In the genomic region with DNA sequence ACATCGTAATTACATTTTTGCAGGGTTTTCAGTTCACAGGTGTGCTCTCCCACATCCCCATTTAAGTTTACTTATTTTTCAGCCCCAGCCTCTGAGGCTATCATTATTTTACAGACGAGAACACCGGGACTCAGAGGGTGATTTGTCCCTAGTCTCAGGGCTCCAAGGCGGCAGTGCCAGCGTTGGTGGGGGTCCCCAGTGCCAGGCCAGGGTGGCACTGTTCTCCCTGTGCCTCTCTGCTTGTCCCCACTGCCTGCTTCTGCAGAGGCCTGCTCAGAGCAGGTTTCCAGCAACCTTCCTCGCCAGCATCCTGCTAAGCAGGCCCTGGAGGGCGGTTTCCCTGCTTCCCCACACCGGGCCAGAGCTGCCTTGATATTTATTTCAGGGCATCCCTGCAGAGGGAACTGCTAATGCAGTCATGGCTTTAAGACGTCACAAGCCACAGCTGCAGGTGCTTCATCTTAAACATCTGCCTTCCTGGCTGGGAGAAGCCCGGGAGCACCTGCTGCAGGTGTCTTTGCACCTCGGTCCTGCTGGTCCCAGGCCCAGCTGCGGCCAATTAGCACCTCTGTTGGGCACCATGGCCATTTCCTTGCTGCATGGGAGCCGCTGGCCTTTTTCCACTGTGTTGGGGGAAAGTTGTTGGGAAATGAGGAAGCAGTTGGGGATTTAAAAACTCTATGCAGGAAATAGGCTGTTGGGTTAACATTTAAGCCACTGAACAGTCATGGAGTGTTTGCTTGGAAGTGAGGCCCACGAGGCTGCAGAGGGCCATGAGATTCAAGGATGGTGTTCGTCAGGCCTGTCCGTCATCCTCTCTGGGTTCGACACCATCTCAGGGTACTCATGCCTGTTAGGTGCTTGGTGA, we compare ENCODE assay signal across 1 cellular context.
TF ChIP-seq lines count a peak whose summit lies in the region.

No MANE protein-coding gene starts in this region.

TF ChIP-seq in HepG2, 621 proteins besides CTCF, POLR2A, EP300 and RAD21 (continued from another document and continues in another):
- TF ChIP-seq, protein P1, sequence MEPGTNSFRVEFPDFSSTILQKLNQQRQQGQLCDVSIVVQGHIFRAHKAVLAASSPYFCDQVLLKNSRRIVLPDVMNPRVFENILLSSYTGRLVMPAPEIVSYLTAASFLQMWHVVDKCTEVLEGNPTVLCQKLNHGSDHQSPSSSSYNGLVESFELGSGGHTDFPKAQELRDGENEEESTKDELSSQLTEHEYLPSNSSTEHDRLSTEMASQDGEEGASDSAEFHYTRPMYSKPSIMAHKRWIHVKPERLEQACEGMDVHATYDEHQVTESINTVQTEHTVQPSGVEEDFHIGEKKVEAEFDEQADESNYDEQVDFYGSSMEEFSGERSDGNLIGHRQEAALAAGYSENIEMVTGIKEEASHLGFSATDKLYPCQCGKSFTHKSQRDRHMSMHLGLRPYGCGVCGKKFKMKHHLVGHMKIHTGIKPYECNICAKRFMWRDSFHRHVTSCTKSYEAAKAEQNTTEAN (CRISPR knock-in tag; conservative IDR thresholded peaks at IDR 0.05): peak; percentile 50; the same call in 1 of the 2 replicates
- TF ChIP-seq TBX2 (CRISPR knock-in tag; IDR thresholded peaks at IDR 0.05; ENCODE audit: borderline replicate concordance) (peak; percentile 65; the same call in 1 of the 2 replicates), HMG20B (CRISPR knock-in tag; conservative IDR thresholded peaks at IDR 0.05) (no peak), KAT2B (IDR thresholded peaks at IDR 0.05; ENCODE audit: borderline replicate concordance, low read depth, low read length) (no peak), HMG20A (CRISPR knock-in tag; IDR thresholded peaks at IDR 0.05; ENCODE audit: borderline replicate concordance) (peak; percentile 43; the same call in 1 of the 2 replicates), ZNF652 (CRISPR knock-in tag; IDR thresholded peaks at IDR 0.05; ENCODE audit: borderline replicate concordance, low read depth) (peak; percentile 41; the same call in 1 of the 2 replicates), IRF2 (CRISPR knock-in tag; IDR thresholded peaks at IDR 0.05) (0 out of 2 replicates have a peak, but pooled peaks have one; percentile 22), NFKBIZ (CRISPR knock-in tag; IDR thresholded peaks at IDR 0.05) (no peak), ATAD3A (CRISPR knock-in tag; IDR thresholded peaks at IDR 0.05) (no peak), HNF4G (IDR thresholded peaks at IDR 0.05; ENCODE audit: borderline replicate concordance, low read depth, low read length) (no peak), HNF4G (CRISPR knock-in tag; IDR thresholded peaks at IDR 0.05; ENCODE audit: borderline replicate concordance, low read depth) (0 out of 2 replicates have a peak, but pooled peaks have one; percentile 60), ZNF577 (CRISPR knock-in tag; IDR thresholded peaks at IDR 0.05; ENCODE audit: borderline replicate concordance, low read depth) (no peak), FOXO1 (CRISPR knock-in tag; IDR thresholded peaks at IDR 0.05) (no peak; the same call in 1 of the 2 replicates), ATF2 (CRISPR knock-in tag; IDR thresholded peaks at IDR 0.05) (no peak), KLF6 (CRISPR knock-in tag; IDR thresholded peaks at IDR 0.05) (no peak), ZNF563 (CRISPR knock-in tag; IDR thresholded peaks at IDR 0.05) (no peak), MEF2D (CRISPR knock-in tag; IDR thresholded peaks at IDR 0.05) (peak; percentile 61; the same call in 1 of the 2 replicates), MXD1 (CRISPR knock-in tag; IDR thresholded peaks at IDR 0.05) (0 out of 2 replicates have a peak, but pooled peaks have one; percentile 35), NPAS2 (CRISPR knock-in tag; IDR thresholded peaks at IDR 0.05; ENCODE audit: borderline replicate concordance) (peak; percentile 92), SIX4 (CRISPR knock-in tag; IDR thresholded peaks at IDR 0.05) (no peak), ZFP90 (CRISPR knock-in tag; IDR thresholded peaks at IDR 0.05; ENCODE audit: borderline replicate concordance) (peak; percentile 75), CBX2 (IDR thresholded peaks at IDR 0.05; ENCODE audit: low read depth, low read length) (no peak), CBX2 (CRISPR knock-in tag; IDR thresholded peaks at IDR 0.05; ENCODE audit: low read depth) (no peak), ZNF883 (CRISPR knock-in tag; IDR thresholded peaks at IDR 0.05; ENCODE audit: not compliant biosample characterization) (no peak), PLRG1 (conservative IDR thresholded peaks at IDR 0.05) (no peak), ZNF777 (CRISPR knock-in tag; IDR thresholded peaks at IDR 0.05) (peak; percentile 28; the same call in 1 of the 2 replicates), GABPA (IDR thresholded peaks at IDR 0.05; ENCODE audit: low read depth, low read length) (no peak), GABPA (CRISPR knock-in tag; IDR thresholded peaks at IDR 0.05; ENCODE audit: low read depth) (0 out of 2 replicates have a peak, but pooled peaks have one; percentile 43), ARNTL (CRISPR knock-in tag; IDR thresholded peaks at IDR 0.05) (no peak; the same call in 1 of the 2 replicates), SIX1 (CRISPR knock-in tag; IDR thresholded peaks at IDR 0.05; ENCODE audit: borderline replicate concordance) (no peak), ZNF737 (CRISPR knock-in tag; IDR thresholded peaks at IDR 0.05; ENCODE audit: borderline replicate concordance) (0 out of 2 replicates have a peak, but pooled peaks have one; percentile 50), SUZ12 (IDR thresholded peaks at IDR 0.05; ENCODE audit: low read depth, low read length) (no peak), MIXL1 (CRISPR knock-in tag; IDR thresholded peaks at IDR 0.05) (peak; percentile 67; the same call in 1 of the 2 replicates), ZNF569 (CRISPR knock-in tag; IDR thresholded peaks at IDR 0.05; ENCODE audit: borderline replicate concordance) (no peak), MLLT10 (CRISPR knock-in tag; IDR thresholded peaks at IDR 0.05) (no peak)
- TF ChIP-seq, protein P2, sequence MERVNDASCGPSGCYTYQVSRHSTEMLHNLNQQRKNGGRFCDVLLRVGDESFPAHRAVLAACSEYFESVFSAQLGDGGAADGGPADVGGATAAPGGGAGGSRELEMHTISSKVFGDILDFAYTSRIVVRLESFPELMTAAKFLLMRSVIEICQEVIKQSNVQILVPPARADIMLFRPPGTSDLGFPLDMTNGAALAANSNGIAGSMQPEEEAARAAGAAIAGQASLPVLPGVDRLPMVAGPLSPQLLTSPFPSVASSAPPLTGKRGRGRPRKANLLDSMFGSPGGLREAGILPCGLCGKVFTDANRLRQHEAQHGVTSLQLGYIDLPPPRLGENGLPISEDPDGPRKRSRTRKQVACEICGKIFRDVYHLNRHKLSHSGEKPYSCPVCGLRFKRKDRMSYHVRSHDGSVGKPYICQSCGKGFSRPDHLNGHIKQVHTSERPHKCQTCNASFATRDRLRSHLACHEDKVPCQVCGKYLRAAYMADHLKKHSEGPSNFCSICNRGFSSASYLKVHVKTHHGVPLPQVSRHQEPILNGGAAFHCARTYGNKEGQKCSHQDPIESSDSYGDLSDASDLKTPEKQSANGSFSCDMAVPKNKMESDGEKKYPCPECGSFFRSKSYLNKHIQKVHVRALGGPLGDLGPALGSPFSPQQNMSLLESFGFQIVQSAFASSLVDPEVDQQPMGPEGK (CRISPR knock-in tag; IDR thresholded peaks at IDR 0.05): peak; percentile 27; the same call in 1 of the 2 replicates
- TF ChIP-seq, protein P3, sequence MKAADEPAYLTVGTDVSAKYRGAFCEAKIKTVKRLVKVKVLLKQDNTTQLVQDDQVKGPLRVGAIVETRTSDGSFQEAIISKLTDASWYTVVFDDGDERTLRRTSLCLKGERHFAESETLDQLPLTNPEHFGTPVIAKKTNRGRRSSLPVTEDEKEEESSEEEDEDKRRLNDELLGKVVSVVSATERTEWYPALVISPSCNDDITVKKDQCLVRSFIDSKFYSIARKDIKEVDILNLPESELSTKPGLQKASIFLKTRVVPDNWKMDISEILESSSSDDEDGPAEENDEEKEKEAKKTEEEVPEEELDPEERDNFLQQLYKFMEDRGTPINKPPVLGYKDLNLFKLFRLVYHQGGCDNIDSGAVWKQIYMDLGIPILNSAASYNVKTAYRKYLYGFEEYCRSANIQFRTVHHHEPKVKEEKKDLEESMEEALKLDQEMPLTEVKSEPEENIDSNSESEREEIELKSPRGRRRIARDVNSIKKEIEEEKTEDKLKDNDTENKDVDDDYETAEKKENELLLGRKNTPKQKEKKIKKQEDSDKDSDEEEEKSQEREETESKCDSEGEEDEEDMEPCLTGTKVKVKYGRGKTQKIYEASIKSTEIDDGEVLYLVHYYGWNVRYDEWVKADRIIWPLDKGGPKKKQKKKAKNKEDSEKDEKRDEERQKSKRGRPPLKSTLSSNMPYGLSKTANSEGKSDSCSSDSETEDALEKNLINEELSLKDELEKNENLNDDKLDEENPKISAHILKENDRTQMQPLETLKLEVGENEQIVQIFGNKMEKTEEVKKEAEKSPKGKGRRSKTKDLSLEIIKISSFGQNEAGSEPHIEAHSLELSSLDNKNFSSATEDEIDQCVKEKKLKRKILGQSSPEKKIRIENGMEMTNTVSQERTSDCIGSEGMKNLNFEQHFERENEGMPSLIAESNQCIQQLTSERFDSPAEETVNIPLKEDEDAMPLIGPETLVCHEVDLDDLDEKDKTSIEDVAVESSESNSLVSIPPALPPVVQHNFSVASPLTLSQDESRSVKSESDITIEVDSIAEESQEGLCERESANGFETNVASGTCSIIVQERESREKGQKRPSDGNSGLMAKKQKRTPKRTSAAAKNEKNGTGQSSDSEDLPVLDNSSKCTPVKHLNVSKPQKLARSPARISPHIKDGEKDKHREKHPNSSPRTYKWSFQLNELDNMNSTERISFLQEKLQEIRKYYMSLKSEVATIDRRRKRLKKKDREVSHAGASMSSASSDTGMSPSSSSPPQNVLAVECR (CRISPR knock-in tag; IDR thresholded peaks at IDR 0.05; ENCODE audit: borderline replicate concordance): peak; percentile 58; the same call in 1 of the 2 replicates
- TF ChIP-seq, protein P4, sequence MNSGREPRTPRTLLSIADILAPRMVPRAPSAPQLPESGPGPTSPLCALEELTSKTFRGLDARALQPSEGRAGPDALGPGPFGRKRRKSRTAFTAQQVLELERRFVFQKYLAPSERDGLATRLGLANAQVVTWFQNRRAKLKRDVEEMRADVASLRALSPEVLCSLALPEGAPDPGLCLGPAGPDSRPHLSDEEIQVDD (CRISPR knock-in tag; IDR thresholded peaks at IDR 0.05; ENCODE audit: borderline replicate concordance): no peak
- TF ChIP-seq, protein P5, sequence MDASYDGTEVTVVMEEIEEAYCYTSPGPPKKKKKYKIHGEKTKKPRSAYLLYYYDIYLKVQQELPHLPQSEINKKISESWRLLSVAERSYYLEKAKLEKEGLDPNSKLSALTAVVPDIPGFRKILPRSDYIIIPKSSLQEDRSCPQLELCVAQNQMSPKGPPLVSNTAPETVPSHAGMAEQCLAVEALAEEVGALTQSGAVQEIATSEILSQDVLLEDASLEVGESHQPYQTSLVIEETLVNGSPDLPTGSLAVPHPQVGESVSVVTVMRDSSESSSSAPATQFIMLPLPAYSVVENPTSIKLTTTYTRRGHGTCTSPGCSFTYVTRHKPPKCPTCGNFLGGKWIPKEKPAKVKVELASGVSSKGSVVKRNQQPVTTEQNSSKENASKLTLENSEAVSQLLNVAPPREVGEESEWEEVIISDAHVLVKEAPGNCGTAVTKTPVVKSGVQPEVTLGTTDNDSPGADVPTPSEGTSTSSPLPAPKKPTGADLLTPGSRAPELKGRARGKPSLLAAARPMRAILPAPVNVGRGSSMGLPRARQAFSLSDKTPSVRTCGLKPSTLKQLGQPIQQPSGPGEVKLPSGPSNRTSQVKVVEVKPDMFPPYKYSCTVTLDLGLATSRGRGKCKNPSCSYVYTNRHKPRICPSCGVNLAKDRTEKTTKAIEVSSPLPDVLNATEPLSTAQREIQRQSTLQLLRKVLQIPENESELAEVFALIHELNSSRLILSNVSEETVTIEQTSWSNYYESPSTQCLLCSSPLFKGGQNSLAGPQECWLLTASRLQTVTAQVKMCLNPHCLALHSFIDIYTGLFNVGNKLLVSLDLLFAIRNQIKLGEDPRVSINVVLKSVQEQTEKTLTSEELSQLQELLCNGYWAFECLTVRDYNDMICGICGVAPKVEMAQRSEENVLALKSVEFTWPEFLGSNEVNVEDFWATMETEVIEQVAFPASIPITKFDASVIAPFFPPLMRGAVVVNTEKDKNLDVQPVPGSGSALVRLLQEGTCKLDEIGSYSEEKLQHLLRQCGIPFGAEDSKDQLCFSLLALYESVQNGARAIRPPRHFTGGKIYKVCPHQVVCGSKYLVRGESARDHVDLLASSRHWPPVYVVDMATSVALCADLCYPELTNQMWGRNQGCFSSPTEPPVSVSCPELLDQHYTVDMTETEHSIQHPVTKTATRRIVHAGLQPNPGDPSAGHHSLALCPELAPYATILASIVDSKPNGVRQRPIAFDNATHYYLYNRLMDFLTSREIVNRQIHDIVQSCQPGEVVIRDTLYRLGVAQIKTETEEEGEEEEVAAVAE (CRISPR knock-in tag; IDR thresholded peaks at IDR 0.05; ENCODE audit: borderline replicate concordance): no peak
- TF ChIP-seq, protein P6, sequence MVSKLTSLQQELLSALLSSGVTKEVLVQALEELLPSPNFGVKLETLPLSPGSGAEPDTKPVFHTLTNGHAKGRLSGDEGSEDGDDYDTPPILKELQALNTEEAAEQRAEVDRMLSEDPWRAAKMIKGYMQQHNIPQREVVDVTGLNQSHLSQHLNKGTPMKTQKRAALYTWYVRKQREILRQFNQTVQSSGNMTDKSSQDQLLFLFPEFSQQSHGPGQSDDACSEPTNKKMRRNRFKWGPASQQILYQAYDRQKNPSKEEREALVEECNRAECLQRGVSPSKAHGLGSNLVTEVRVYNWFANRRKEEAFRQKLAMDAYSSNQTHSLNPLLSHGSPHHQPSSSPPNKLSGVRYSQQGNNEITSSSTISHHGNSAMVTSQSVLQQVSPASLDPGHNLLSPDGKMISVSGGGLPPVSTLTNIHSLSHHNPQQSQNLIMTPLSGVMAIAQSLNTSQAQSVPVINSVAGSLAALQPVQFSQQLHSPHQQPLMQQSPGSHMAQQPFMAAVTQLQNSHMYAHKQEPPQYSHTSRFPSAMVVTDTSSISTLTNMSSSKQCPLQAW (CRISPR knock-in tag; IDR thresholded peaks at IDR 0.05): peak; percentile 95
- TF ChIP-seq, protein P7, sequence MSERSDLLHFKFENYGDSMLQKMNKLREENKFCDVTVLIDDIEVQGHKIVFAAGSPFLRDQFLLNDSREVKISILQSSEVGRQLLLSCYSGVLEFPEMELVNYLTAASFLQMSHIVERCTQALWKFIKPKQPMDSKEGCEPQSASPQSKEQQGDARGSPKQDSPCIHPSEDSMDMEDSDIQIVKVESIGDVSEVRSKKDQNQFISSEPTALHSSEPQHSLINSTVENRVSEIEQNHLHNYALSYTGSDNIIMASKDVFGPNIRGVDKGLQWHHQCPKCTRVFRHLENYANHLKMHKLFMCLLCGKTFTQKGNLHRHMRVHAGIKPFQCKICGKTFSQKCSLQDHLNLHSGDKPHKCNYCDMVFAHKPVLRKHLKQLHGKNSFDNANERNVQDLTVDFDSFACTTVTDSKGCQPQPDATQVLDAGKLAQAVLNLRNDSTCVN (CRISPR knock-in tag; IDR thresholded peaks at IDR 0.05; ENCODE audit: borderline replicate concordance): peak; percentile 34; the same call in 1 of the 2 replicates
